10 cellular contexts compared by ENCODE assay signal in genomic region chr1:154474802-154475201, GRCh38. TPM values are rescaled to one million over a fixed set of nuclear protein-coding genes. Genes with fewer than 3 reads are reported as not detected.
DNase-seq lines count a peak whose midpoint lies in the region; ATAC-seq and TF ChIP-seq lines count a peak whose summit lies in the region.
"Had no signal": no experiment of that assay in that cellular context is flagged by ENCODE, and none has a peak within 500 bp of the region (broad histone marks: within the 10 kb centered on the region; RNA-seq: fewer than 3 reads in every experiment).

No MANE protein-coding gene starts in this region.

- no peaks in the 10 kb centered on the region for H3K36me3 Mint-ChIP-seq in osteocyte (ENCODE audit: unreplicated experiment)
- no peaks in the 10 kb centered on the region for H3K36me3 Mint-ChIP-seq in nephron progenitor cell (ENCODE audit: low read depth)
- H3K36me3 Mint-ChIP-seq: activated naive CD4-positive, alpha-beta T cell treated with anti-CD3 and anti-CD28 coated beads, Interleukin-2, amount 50 U/mL, for 24 hours; stimulated activated naive B cell treated with anti-CD40 and anti-IgM and Interleukin-4, amounts not matched to agents 10 μg/mL and 1 μg/mL and 100 μg/mL, for 72 hours had no signal

- peak; percentile 52 for DNase-seq in ELR (ENCODE audit: low read depth)
- DNase-seq in RPMI8226: peak; percentile 49
- DNase-seq in fibroblast of peridontal ligament (ENCODE audit: extremely low read depth): peak; percentile 70
- DNase-seq in osteocyte (ENCODE audit: extremely low spot score, unreplicated experiment): no peak
- DNase-seq in stimulated activated CD4-positive, alpha-beta T cell treated with anti-CD3 and anti-CD28 coated beads, Interleukin-12 subunit alpha, Interleukin-12 subunit beta, amount 100 ng/mL, for 4 hours: no peak
- DNase-seq in nephron progenitor cell: no peak
- no peak for DNase-seq in GM19238 (ENCODE audit: insufficient read length, low spot score)
- DNase-seq: stimulated activated naive B cell treated with anti-CD40 and anti-IgM and Interleukin-4, amounts not matched to agents 10 μg/mL and 1 μg/mL and 100 μg/mL, for 72 hours had no signal

- peaks cover 12% of the 10 kb centered on the region for H3K4me1 Mint-ChIP-seq in osteocyte (ENCODE audit: unreplicated experiment)
- peaks cover 1% of the 10 kb centered on the region for H3K4me1 Mint-ChIP-seq in nephron progenitor cell

- H3K4me3 Mint-ChIP-seq in osteocyte (ENCODE audit: unreplicated experiment): no peak overlapping the region
- H3K4me3 Mint-ChIP-seq in nephron progenitor cell: no peak overlapping the region
- H3K4me3 Mint-ChIP-seq: activated naive CD4-positive, alpha-beta T cell treated with anti-CD3 and anti-CD28 coated beads, Interleukin-2, amount 50 U/mL, for 24 hours; stimulated activated naive B cell treated with anti-CD40 and anti-IgM and Interleukin-4, amounts not matched to agents 10 μg/mL and 1 μg/mL and 100 μg/mL, for 72 hours had no signal

- H3K9me3 Mint-ChIP-seq in osteocyte (ENCODE audit: unreplicated experiment): no peaks in the 10 kb centered on the region
- H3K9me3 Mint-ChIP-seq in nephron progenitor cell: no peaks in the 10 kb centered on the region
- H3K9me3 Mint-ChIP-seq: activated naive CD4-positive, alpha-beta T cell treated with anti-CD3 and anti-CD28 coated beads, Interleukin-2, amount 50 U/mL, for 24 hours; stimulated activated naive B cell treated with anti-CD40 and anti-IgM and Interleukin-4, amounts not matched to agents 10 μg/mL and 1 μg/mL and 100 μg/mL, for 72 hours had no signal

- TF ChIP-seq CTCF in osteocyte (IDR thresholded peaks at IDR 0.05) (no peak), nephron progenitor cell (IDR thresholded peaks at IDR 0.05) (no peak)

- H3K27ac Mint-ChIP-seq in osteocyte (ENCODE audit: unreplicated experiment) (peak overlapping the region; percentile 75), nephron progenitor cell (no peak overlapping the region)
- H3K27ac Mint-ChIP-seq: activated naive CD4-positive, alpha-beta T cell treated with anti-CD3 and anti-CD28 coated beads, Interleukin-2, amount 50 U/mL, for 24 hours; stimulated activated naive B cell treated with anti-CD40 and anti-IgM and Interleukin-4, amounts not matched to agents 10 μg/mL and 1 μg/mL and 100 μg/mL, for 72 hours had no signal

- no peak for ATAC-seq in GM18861 (IDR thresholded peaks at IDR 0.05; ENCODE audit: unreplicated experiment)
- ATAC-seq: stimulated activated naive B cell treated with anti-CD40 and anti-IgM and Interleukin-4, amounts not matched to agents 10 μg/mL and 1 μg/mL and 100 μg/mL, for 72 hours had no signal

- H3K27me3 Mint-ChIP-seq in osteocyte (ENCODE audit: unreplicated experiment) (no peaks in the 10 kb centered on the region), nephron progenitor cell (ENCODE audit: low read depth, poor library complexity) (peaks cover 9% of the 10 kb centered on the region)
- H3K27me3 Mint-ChIP-seq: activated naive CD4-positive, alpha-beta T cell treated with anti-CD3 and anti-CD28 coated beads, Interleukin-2, amount 50 U/mL, for 24 hours; stimulated activated naive B cell treated with anti-CD40 and anti-IgM and Interleukin-4, amounts not matched to agents 10 μg/mL and 1 μg/mL and 100 μg/mL, for 72 hours had no signal

RNA-seq across cellular contexts. Expression of gene TDRD10, which starts 27.2 kb away (rescaled TPM):
- not detected in 2 replicates for total RNA-seq in osteocyte

RNA-seq across cellular contexts. Expression of gene SHE, which starts 27.4 kb away (rescaled TPM):
- not detected in 2 replicates for total RNA-seq in osteocyte

Comparison
In these comparisons a context has a peak if more than half of its experiments do, and no peak if none do; other contexts are left out.
1. DNase-seq: peak in ELR (single experiment), RPMI8226 (single experiment) and fibroblast of peridontal ligament (single experiment); none in osteocyte (single experiment), stimulated activated CD4-positive, alpha-beta T cell treated with anti-CD3 and anti-CD28 coated beads, Interleukin-12 subunit alpha, Interleukin-12 subunit beta, amount 100 ng/mL, for 4 hours (single experiment), nephron progenitor cell (single experiment) and GM19238 (single experiment).